18 cellular contexts compared by ENCODE assay signal in the genomic region with DNA sequence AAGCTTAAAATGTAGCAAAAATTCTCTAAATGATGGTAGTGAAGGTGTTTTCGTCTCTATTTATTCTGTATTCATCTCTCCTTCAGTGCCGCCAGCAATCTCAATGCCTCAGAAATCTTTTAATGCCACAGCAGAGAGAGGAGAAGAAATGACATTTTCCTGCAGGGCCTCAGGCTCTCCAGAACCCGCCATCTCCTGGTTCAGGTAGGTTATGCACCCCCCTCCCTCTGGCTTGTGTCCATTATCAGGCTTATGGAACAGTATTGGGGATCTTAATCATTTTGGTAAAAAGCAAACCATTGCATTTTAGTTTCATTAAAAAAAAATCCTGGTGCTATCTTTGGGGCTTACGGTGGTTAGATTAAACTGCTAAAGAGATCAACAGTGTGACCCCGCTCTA.
DNase-seq lines count a peak whose midpoint lies in the region; ATAC-seq and TF ChIP-seq lines count a peak whose summit lies in the region.
"Had no signal": no experiment of that assay in that cellular context is flagged by ENCODE, and none has a peak within 500 bp of the region (broad histone marks: within the 10 kb centered on the region; RNA-seq: fewer than 3 reads in every experiment).

No MANE protein-coding gene starts in this region.

- no peak for TF ChIP-seq EP300 in esophagus muscularis mucosa (IDR thresholded peaks at IDR 0.05)

- H3K4me3 Mint-ChIP-seq in HFFc6: no peak overlapping the region
- H3K4me3 Mint-ChIP-seq: B cell; CD4-positive, alpha-beta memory T cell had no signal

- no peak overlapping the region for H4K5ac ChIP-seq in mesendoderm (ENCODE audit: low read length)

- H2BK15ac ChIP-seq in mesendoderm (replicated peaks; ENCODE audit: low read depth): no peak overlapping the region

- H3K79me2 ChIP-seq in DND-41 (ENCODE audit: insufficient read depth, low read length) (no peaks in the 10 kb centered on the region), mesendoderm (ENCODE audit: control insufficient read depth, insufficient read depth, low read length) (no peaks in the 10 kb centered on the region)

- no peak overlapping the region for H3K4ac ChIP-seq in mesendoderm (ENCODE audit: low read depth, low read length)

- H3K4me1 ChIP-seq in DND-41 (ENCODE audit: insufficient read depth, low read length) (no peaks in the 10 kb centered on the region), mesendoderm (ENCODE audit: control insufficient read depth, low read depth, low read length) (no peaks in the 10 kb centered on the region), esophagus muscularis mucosa (no peaks in the 10 kb centered on the region)
- H3K4me1 ChIP-seq: SJCRH30 had no signal

- H3K4me3 ChIP-seq in DND-41 (ENCODE audit: low read depth in 1 of 2, low read length in 2 of 2): no peak overlapping the region
- H3K4me3 ChIP-seq in WERI-Rb-1 (ENCODE audit: low read depth, low read length): no peak overlapping the region
- H3K4me3 ChIP-seq in mesendoderm (ENCODE audit: low read length): no peak overlapping the region
- no peak overlapping the region for H3K4me3 ChIP-seq in esophagus muscularis mucosa
- H3K4me3 ChIP-seq: SJCRH30 had no signal

- H4K8ac ChIP-seq in mesendoderm (ENCODE audit: low read depth, low read length): no peak overlapping the region

- no peaks in the 10 kb centered on the region for H4K20me1 ChIP-seq in DND-41 (ENCODE audit: insufficient read depth, low read length)

- no peak overlapping the region for H2AK5ac ChIP-seq in mesendoderm (ENCODE audit: low read length)

- no peak for DNase-seq in DND-41
- no peak for DNase-seq in HFFc6
- peak; percentile 11 for DNase-seq in WERI-Rb-1
- DNase-seq in mesendoderm: peak; percentile 28
- DNase-seq in esophagus muscularis mucosa (ENCODE audit: extremely low spot score): no peak
- no peak for DNase-seq in NCI-H1930 (lab: John Stamatoyannopoulos, UW)
- DNase-seq: CD4-positive, alpha-beta memory T cell; EL; NCI-H1048; NCI-H1436 treated with DMSO at 0.1 percent for 48 hours; NCI-H2081; NCI-H345; NCI-H526 treated with DMSO at 0.1 percent for 48 hours; SJCRH30 had no signal

- no peaks in the 10 kb centered on the region for H3K27me3 ChIP-seq in DND-41 (ENCODE audit: insufficient read depth, low read length, poor library complexity)
- no peaks in the 10 kb centered on the region for H3K27me3 ChIP-seq in WERI-Rb-1 (ENCODE audit: insufficient read depth, low read depth, severe bottlenecking)
- no peaks in the 10 kb centered on the region for H3K27me3 ChIP-seq in mesendoderm (ENCODE audit: insufficient read depth, low read length, poor library complexity)
- H3K27me3 ChIP-seq in esophagus muscularis mucosa: no peaks in the 10 kb centered on the region
- H3K27me3 ChIP-seq: SJCRH30 had no signal

- no peaks in the 10 kb centered on the region for H3K79me1 ChIP-seq in mesendoderm (ENCODE audit: low read length)

- H3K9me3 Mint-ChIP-seq in HFFc6: no peaks in the 10 kb centered on the region

- WGBS in mesendoderm (ENCODE audit: extremely low coverage, insufficient coverage, low lambda C conversion rate): no CpG with 5 or more reads among the region's 5 CpGs
- 93% methylated on average over 5 of the region's 5 CpGs for WGBS in esophagus muscularis mucosa

- no peak overlapping the region for H2BK120ac ChIP-seq in mesendoderm (ENCODE audit: low read depth, low read length)

- no peak overlapping the region for H3K27ac ChIP-seq in DND-41 (ENCODE audit: low read length)
- no peak overlapping the region for H3K27ac ChIP-seq in WERI-Rb-1
- no peak overlapping the region for H3K27ac ChIP-seq in mesendoderm (ENCODE audit: low read depth, low read length)
- no peak overlapping the region for H3K27ac ChIP-seq in esophagus muscularis mucosa (replicated peaks in 1 of 4)
- H3K27ac ChIP-seq: KMS-11, RWPE1, SJCRH30 had no signal

- H3K18ac ChIP-seq in mesendoderm (ENCODE audit: low read length): no peak overlapping the region

- peak; percentile 8 for TF ChIP-seq CTCF in DND-41 (IDR thresholded peaks at IDR 0.05; ENCODE audit: borderline replicate concordance, extremely low read depth, low read length, poor library complexity, severe bottlenecking)
- TF ChIP-seq CTCF in HFFc6 (IDR thresholded peaks at IDR 0.05): peak; percentile 30; the same call in 1 of the 2 replicates
- 0 out of 2 replicates have a peak, but pooled peaks have one; percentile 32 for TF ChIP-seq CTCF in WERI-Rb-1 (IDR thresholded peaks at IDR 0.05; ENCODE audit: low read depth, low read length)
- no peak for TF ChIP-seq CTCF in esophagus muscularis mucosa (IDR thresholded peaks at IDR 0.05)

- H3K23ac ChIP-seq in mesendoderm (ENCODE audit: low read length): no peak overlapping the region

- H3K4me1 Mint-ChIP-seq in HFFc6 (ENCODE audit: low read depth): peaks cover 18% of the 10 kb centered on the region; the same call in 1 of the 2 replicates
- H3K4me1 Mint-ChIP-seq: B cell; CD4-positive, alpha-beta memory T cell had no signal

- H3K4me2 ChIP-seq in DND-41 (ENCODE audit: insufficient read depth, low read length): no peak overlapping the region
- H3K4me2 ChIP-seq in mesendoderm (ENCODE audit: low read length): no peak overlapping the region
- H3K4me2 ChIP-seq: KMS-11 had no signal

- H3K9me3 ChIP-seq in DND-41 (ENCODE audit: insufficient read depth, low read length, severe bottlenecking) (no peaks in the 10 kb centered on the region), WERI-Rb-1 (ENCODE audit: severe bottlenecking) (peaks cover 2% of the 10 kb centered on the region), esophagus muscularis mucosa (no peaks in the 10 kb centered on the region)
- H3K9me3 ChIP-seq: SJCRH30 had no signal

- no peak for ATAC-seq in DND-41 (ENCODE audit: insufficient read depth, low read depth)
- ATAC-seq in GM21423 (IDR thresholded peaks at IDR 0.05; ENCODE audit: unreplicated experiment): no peak

- no peaks in the 10 kb centered on the region for H3K36me3 Mint-ChIP-seq in HFFc6 (ENCODE audit: low read depth)
- H3K36me3 Mint-ChIP-seq: CD4-positive, alpha-beta memory T cell had no signal

- H3K9ac ChIP-seq in DND-41 (ENCODE audit: low read depth, low read length) (no peak overlapping the region), mesendoderm (ENCODE audit: low read length) (no peak overlapping the region)
- H3K9ac ChIP-seq: KMS-11 had no signal

- H3K56ac ChIP-seq in mesendoderm (ENCODE audit: low read length): no peak overlapping the region

- no peak overlapping the region for H3K27ac Mint-ChIP-seq in HFFc6
- H3K27ac Mint-ChIP-seq: B cell; CD4-positive, alpha-beta memory T cell had no signal

- TF ChIP-seq POLR2A in esophagus muscularis mucosa (IDR thresholded peaks at IDR 0.05; ENCODE audit: low read depth): no peak

- no peaks in the 10 kb centered on the region for H3K27me3 Mint-ChIP-seq in HFFc6 (ENCODE audit: insufficient read depth)
- H3K27me3 Mint-ChIP-seq: B cell; CD4-positive, alpha-beta memory T cell had no signal

- no peak overlapping the region for H2AFZ ChIP-seq in DND-41 (ENCODE audit: low read depth, low read length)

- intact Hi-C loops in esophagus muscularis mucosa (cut with DNase I): no loop called here

- H2BK5ac ChIP-seq in mesendoderm (ENCODE audit: low read length): no peak overlapping the region

- H3K36me3 ChIP-seq in DND-41 (ENCODE audit: insufficient read depth, low read length): no peaks in the 10 kb centered on the region
- H3K36me3 ChIP-seq in WERI-Rb-1: no peaks in the 10 kb centered on the region
- H3K36me3 ChIP-seq in mesendoderm (ENCODE audit: control insufficient read depth, insufficient read depth, low read length): no peaks in the 10 kb centered on the region
- H3K36me3 ChIP-seq in esophagus muscularis mucosa: no peaks in the 10 kb centered on the region
- H3K36me3 ChIP-seq: SJCRH30 had no signal

Comparison
In these comparisons a context has a peak if more than half of its experiments do, and no peak if none do; other contexts are left out.
1. DNase-seq: peak in WERI-Rb-1 (single experiment) and mesendoderm (single experiment); none in DND-41 (single experiment), HFFc6 (single experiment), esophagus muscularis mucosa (single experiment) and NCI-H1930 (0 of 2).
2. CTCF ChIP-seq: peak in DND-41 (single experiment), HFFc6 (single experiment) and WERI-Rb-1 (single experiment); none in esophagus muscularis mucosa (0 of 3).